In the genomic region with DNA sequence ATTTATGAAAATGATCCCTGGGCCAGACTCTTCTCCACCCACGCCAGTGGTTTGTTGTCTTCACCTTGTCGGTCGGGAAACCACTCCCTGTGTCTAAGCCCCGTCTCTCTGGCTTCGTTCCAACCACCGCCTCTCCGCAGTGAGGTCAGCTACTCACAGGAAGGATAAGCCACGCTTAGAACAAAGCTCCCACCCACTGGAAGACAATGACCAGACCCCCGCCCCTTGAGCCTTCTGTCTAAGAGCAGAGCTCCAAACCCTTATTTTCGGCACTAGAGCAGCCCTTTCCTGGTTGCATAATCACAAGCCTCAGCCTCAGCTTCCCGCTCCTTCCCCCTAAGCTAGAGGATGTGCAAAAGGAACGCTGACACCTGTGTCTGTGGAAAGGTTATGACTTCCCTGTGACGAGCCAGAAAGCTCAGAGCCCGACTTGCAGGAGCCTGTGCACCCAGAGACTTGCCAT, we compare ENCODE assay signal across 8 cellular contexts.
A peak's percentile ranks its signal among the peaks of the same experiment; 100 is the strongest.
DNase-seq lines count a peak whose midpoint lies in the region; ATAC-seq, FAIRE-seq and TF ChIP-seq lines count a peak whose summit lies in the region.

No MANE protein-coding gene starts in this region.

- no TSS peak for BruUV-seq in endothelial cell of umbilical vein (replicated peaks; lab: Mats Ljungman, UMichigan)

- H3K27ac Mint-ChIP-seq in activated CD8-positive, alpha-beta T cell treated with anti-CD3 and anti-CD28 coated beads, Interleukin-2, amount 10 ng/mL, durations not matched to agents 7 days and 5 days, result peak overlapping the region; percentile 52

- POLR2A ChIA-PET in activated CD8-positive, alpha-beta T cell treated with anti-CD3 and anti-CD28 coated beads, Interleukin-2, amount 10 ng/mL, durations not matched to agents 7 days and 5 days (lab: Charles Lee), result interaction anchor here (0.6 kb wide), 1 partner anchor 11 kb away, joined by 3 read pairs; no protein-coding TSS in a partner anchor
- POLR2A ChIA-PET in endothelial cell of umbilical vein (lab: Charles Lee), result no interaction called here

- H3K9ac ChIP-seq in endothelial cell of umbilical vein (replicated peaks; ENCODE audit: extremely low read depth, insufficient read depth, low read length), result no peak overlapping the region

- dilution Hi-C loops in endothelial cell of umbilical vein (cut with MboI; ENCODE audit: extremely low pct_ligation_motif_present, low sequenced_read_pairs), result no loop called here

- H4K20me1 ChIP-seq in endothelial cell of umbilical vein (replicated peaks; ENCODE audit: control insufficient read depth, extremely low read depth, insufficient read depth, low read length) (no peaks in the 10 kb centered on the region), osteoblast (ENCODE audit: insufficient read depth, low read length) (no peaks in the 10 kb centered on the region)

- H2AFZ ChIP-seq in endothelial cell of umbilical vein (ENCODE audit: low read depth, low read length) (peak overlapping the region; percentile 47), osteoblast (ENCODE audit: low read length) (no peak overlapping the region)

- peak overlapping the region; percentile 3 for H3K4me2 ChIP-seq in endothelial cell of umbilical vein (ENCODE audit: insufficient read depth, low read length)
- no peak overlapping the region for H3K4me2 ChIP-seq in osteoblast (ENCODE audit: insufficient read depth, low read length)

- peak; percentile 29 for DNase-seq in AG10803 (ENCODE audit: low read depth)
- DNase-seq in activated CD8-positive, alpha-beta T cell treated with anti-CD3 and anti-CD28 coated beads, Interleukin-2, amount 10 ng/mL, durations not matched to agents 7 days and 5 days, result peak; percentile 76
- DNase-seq in endothelial cell of umbilical vein (ENCODE audit: low read depth, low spot score), result peak; percentile 75
- DNase-seq in psoas muscle, result peak in 1 of 2 donors; percentile 78
- DNase-seq in vagina (ENCODE audit: extremely low spot score in 2 of 2), result peak in 1 of 2 donors; percentile 74
- DNase-seq in osteoblast (ENCODE audit: insufficient read length, low spot score, missing footprints), result no peak

- FAIRE-seq in endothelial cell of umbilical vein (lab: Jason Lieb, UNC), result peak; percentile 89

- H3K9me3 Mint-ChIP-seq in activated CD8-positive, alpha-beta T cell treated with anti-CD3 and anti-CD28 coated beads, Interleukin-2, amount 10 ng/mL, durations not matched to agents 7 days and 5 days (ENCODE audit: insufficient read depth), result no peaks in the 10 kb centered on the region

- no peaks in the 10 kb centered on the region for H3K36me3 ChIP-seq in endothelial cell of umbilical vein (ENCODE audit: control insufficient read depth in 2 of 2, extremely low read depth in 1 of 2, insufficient read depth in 2 of 2, low read length in 2 of 2)
- no peaks in the 10 kb centered on the region for H3K36me3 ChIP-seq in psoas muscle (ENCODE audit: insufficient read depth in 1 of 2, low read depth in 1 of 2)
- H3K36me3 ChIP-seq in vagina, result no peaks in the 10 kb centered on the region
- no peaks in the 10 kb centered on the region for H3K36me3 ChIP-seq in osteoblast (ENCODE audit: insufficient read depth, low read length)

- H3K27me3 Mint-ChIP-seq in activated CD8-positive, alpha-beta T cell treated with anti-CD3 and anti-CD28 coated beads, Interleukin-2, amount 10 ng/mL, durations not matched to agents 7 days and 5 days (ENCODE audit: low read depth), result peaks cover 19% of the 10 kb centered on the region

- TF ChIP-seq POLR2A in endothelial cell of umbilical vein (IDR thresholded peaks at IDR 0.05; ENCODE audit: low read depth, low read length) (no peak), vagina (IDR thresholded peaks at IDR 0.05) (no peak)

- no peaks in the 10 kb centered on the region for H3K36me3 Mint-ChIP-seq in activated CD8-positive, alpha-beta T cell treated with anti-CD3 and anti-CD28 coated beads, Interleukin-2, amount 10 ng/mL, durations not matched to agents 7 days and 5 days (ENCODE audit: low read depth)

- peak overlapping the region; percentile 23 for H3K27ac ChIP-seq in endothelial cell of umbilical vein (ENCODE audit: insufficient read depth, low read depth, low read length)
- H3K27ac ChIP-seq in psoas muscle, result peak overlapping the region; percentile 85
- peak overlapping the region; percentile 20 for H3K27ac ChIP-seq in vagina
- no peak overlapping the region for H3K27ac ChIP-seq in osteoblast (ENCODE audit: low read depth, low read length)

- CTCF ChIA-PET in activated CD8-positive, alpha-beta T cell treated with anti-CD3 and anti-CD28 coated beads, Interleukin-2, amount 10 ng/mL, durations not matched to agents 7 days and 5 days (lab: Charles Lee), result interaction anchor here (1.0 kb wide), 1 partner anchor 253 kb away, joined by 5 read pairs; no protein-coding TSS in a partner anchor
- CTCF ChIA-PET in endothelial cell of umbilical vein (lab: Charles Lee), result interaction anchor here (1.0 to 5.5 kb wide), 3 partner anchors 8 to 253 kb away, joined by 5 to 27 read pairs (median 5); no protein-coding TSS in a partner anchor

- H3K27me3 ChIP-seq in endothelial cell of umbilical vein (ENCODE audit: control insufficient read depth in 2 of 2, insufficient read depth in 2 of 2, low read length in 2 of 2) (no peaks in the 10 kb centered on the region), psoas muscle (ENCODE audit: insufficient read depth in 3 of 3, low read length in 2 of 3) (peaks cover 0 to 2% (median 0%) of the 10 kb centered on the region in 3 donors), vagina (no peaks in the 10 kb centered on the region), osteoblast (ENCODE audit: insufficient read depth, low read length) (peaks cover under 1% of the 10 kb centered on the region)

- intact Hi-C loops in endothelial cell of umbilical vein (cut with micrococcal nuclease) (loop anchor here (1.0 to 5.0 kb wide), 2 partner anchors 9 to 329 kb away; no protein-coding TSS in a partner anchor), psoas muscle (cut with DNase I) (no loop called here), vagina (cut with DNase I) (no loop called here)

- H3K4me3 ChIP-seq in AG10803 (ENCODE audit: low read length) (no peak overlapping the region), endothelial cell of umbilical vein (replicated peaks in 1 of 3; ENCODE audit: insufficient read depth in 1 of 3, low read depth in 1 of 3, low read length in 3 of 3) (no peak overlapping the region), psoas muscle (no peak overlapping the region), vagina (no peak overlapping the region), osteoblast (ENCODE audit: insufficient read depth, low read length) (no peak overlapping the region)

- H3K9me3 ChIP-seq in endothelial cell of umbilical vein (replicated peaks; ENCODE audit: control insufficient read depth, insufficient read depth, low read length) (no peaks in the 10 kb centered on the region), psoas muscle (no peaks in the 10 kb centered on the region), vagina (no peaks in the 10 kb centered on the region), osteoblast (ENCODE audit: low read depth, low read length) (no peaks in the 10 kb centered on the region)

- WGBS in psoas muscle, 3 donors, result 54 to 61% (median 60%) methylated on average over 14 of the region's 14 CpGs

- H3K9me1 ChIP-seq in endothelial cell of umbilical vein (replicated peaks; ENCODE audit: control insufficient read depth, extremely low read depth, insufficient read depth, low read length), result no peaks in the 10 kb centered on the region

- H3K4me1 ChIP-seq in endothelial cell of umbilical vein (ENCODE audit: control insufficient read depth, extremely low read depth, insufficient read depth, low read length), result peaks cover 55% of the 10 kb centered on the region
- peaks cover 47% of the 10 kb centered on the region for H3K4me1 ChIP-seq in psoas muscle
- peaks cover 55% of the 10 kb centered on the region for H3K4me1 ChIP-seq in vagina
- peaks cover 30% of the 10 kb centered on the region for H3K4me1 ChIP-seq in osteoblast (ENCODE audit: insufficient read depth, low read length)

- peak overlapping the region; percentile 68 for H3K4me3 Mint-ChIP-seq in activated CD8-positive, alpha-beta T cell treated with anti-CD3 and anti-CD28 coated beads, Interleukin-2, amount 10 ng/mL, durations not matched to agents 7 days and 5 days

- ATAC-seq in HG03442 (IDR thresholded peaks at IDR 0.05; ENCODE audit: unreplicated experiment) (peak; percentile 31), psoas muscle (no peak), GM18858 (IDR thresholded peaks at IDR 0.05; ENCODE audit: unreplicated experiment) (no peak)
- ATAC-seq in activated CD8-positive, alpha-beta T cell treated with anti-CD3 and anti-CD28 coated beads, Interleukin-2, amount 10 ng/mL, durations not matched to agents 7 days and 5 days, result peak; percentile 73

- peaks cover 53% of the 10 kb centered on the region for H3K4me1 Mint-ChIP-seq in activated CD8-positive, alpha-beta T cell treated with anti-CD3 and anti-CD28 coated beads, Interleukin-2, amount 10 ng/mL, durations not matched to agents 7 days and 5 days (ENCODE audit: low read depth)

- no peak for TF ChIP-seq CTCF in AG10803 (conservative IDR thresholded peaks at IDR 0.05; ENCODE audit: low read length)
- no peak for TF ChIP-seq CTCF in endothelial cell of umbilical vein (IDR thresholded peaks at IDR 0.05; ENCODE audit: extremely low read depth in 1 of 2, insufficient read depth in 1 of 2, low read depth in 1 of 2, low read length in 2 of 2)
- no peak for TF ChIP-seq CTCF in psoas muscle (IDR thresholded peaks at IDR 0.05)
- no peak for TF ChIP-seq CTCF in vagina (IDR thresholded peaks at IDR 0.05)
- no peak for TF ChIP-seq CTCF in osteoblast (IDR thresholded peaks at IDR 0.05; ENCODE audit: extremely low read depth, low read depth, low read length)

- H3K79me2 ChIP-seq in endothelial cell of umbilical vein (ENCODE audit: control insufficient read depth, insufficient read depth, low read length), result no peaks in the 10 kb centered on the region
- H3K79me2 ChIP-seq in osteoblast (ENCODE audit: insufficient read depth, low read length), result no peaks in the 10 kb centered on the region

TF ChIP-seq in endothelial cell of umbilical vein, 7 proteins besides CTCF, POLR2A, EP300 and RAD21:
- peak; percentile 27 for TF ChIP-seq POLR2AphosphoS5 (IDR thresholded peaks at IDR 0.05; ENCODE audit: insufficient read depth, low read depth, low read length)
- no peak for TF ChIP-seq JUN (IDR thresholded peaks at IDR 0.05; ENCODE audit: borderline replicate concordance, insufficient read depth, insufficient read length, low read depth)
- TF ChIP-seq MYC (IDR thresholded peaks at IDR 0.05; ENCODE audit: low read depth, low read length), result no peak
- no peak for TF ChIP-seq GATA2 (IDR thresholded peaks at IDR 0.05; ENCODE audit: insufficient read depth, insufficient read length, low read depth, low read length)
- TF ChIP-seq, protein P1, sequence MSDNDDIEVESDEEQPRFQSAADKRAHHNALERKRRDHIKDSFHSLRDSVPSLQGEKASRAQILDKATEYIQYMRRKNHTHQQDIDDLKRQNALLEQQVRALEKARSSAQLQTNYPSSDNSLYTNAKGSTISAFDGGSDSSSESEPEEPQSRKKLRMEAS (IDR thresholded peaks at IDR 0.05; ENCODE audit: insufficient read depth, insufficient read length), result no peak

Comparison
In these comparisons a context has a peak if more than half of its experiments do, and no peak if none do; other contexts are left out.
1. ATAC-seq: peak in HG03442 (single experiment) and activated CD8-positive, alpha-beta T cell treated with anti-CD3 and anti-CD28 coated beads, Interleukin-2, amount 10 ng/mL, durations not matched to agents 7 days and 5 days (single experiment); none in psoas muscle (0 of 4) and GM18858 (single experiment).